ENCODE assay signal across 1 cellular context in the genomic region with DNA sequence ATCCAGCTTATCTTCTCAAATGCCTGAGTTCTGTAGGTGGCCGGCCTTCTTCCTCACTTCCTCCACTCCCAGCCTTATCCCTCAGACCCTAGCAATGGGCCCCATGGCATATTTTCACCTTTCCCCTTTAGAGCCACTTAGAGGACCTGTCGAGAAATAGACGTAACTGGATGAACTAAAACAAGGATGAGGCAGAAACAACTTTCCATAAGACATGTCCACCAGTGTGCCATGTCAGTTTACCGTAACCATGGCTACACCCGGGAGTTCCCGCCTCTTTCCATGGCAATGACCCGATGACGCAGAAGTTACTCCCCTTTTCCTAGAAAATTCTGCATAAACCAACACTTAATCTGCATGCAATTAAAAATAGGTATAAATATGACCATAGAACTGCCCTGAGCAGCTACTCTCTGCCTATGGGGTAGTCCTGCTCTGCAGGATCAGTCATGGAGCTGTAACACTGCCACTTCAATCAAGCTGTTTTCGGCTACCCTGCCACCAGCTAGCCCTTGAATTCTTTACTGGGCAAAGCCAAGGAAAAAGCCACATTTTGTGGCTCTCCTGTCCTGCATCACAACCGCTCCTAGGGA.
TF ChIP-seq lines count a peak whose summit lies in the region.

No MANE protein-coding gene starts in this region.

TF ChIP-seq in IMR-90, 13 proteins besides CTCF, POLR2A, EP300 and RAD21:
- TF ChIP-seq BHLHE40 (IDR thresholded peaks at IDR 0.05; ENCODE audit: low read depth, low read length) (no peak), MXI1 (IDR thresholded peaks at IDR 0.05; ENCODE audit: borderline replicate concordance, low read depth, low read length) (no peak), MAZ (IDR thresholded peaks at IDR 0.05; ENCODE audit: borderline replicate concordance, low read depth, low read length) (no peak), SMC3 (IDR thresholded peaks at IDR 0.05; ENCODE audit: low read depth, low read length) (no peak), RFX5 (IDR thresholded peaks at IDR 0.05; ENCODE audit: low read depth, low read length) (no peak), MAFK (IDR thresholded peaks at IDR 0.05; ENCODE audit: low read depth, low read length) (no peak), NFE2L2 (IDR thresholded peaks at IDR 0.05; ENCODE audit: low read depth, low read length) (no peak), RCOR1 (IDR thresholded peaks at IDR 0.05; ENCODE audit: insufficient replicate concordance, low read length) (no peak), CHD1 (IDR thresholded peaks at IDR 0.05; ENCODE audit: low read depth, low read length) (no peak), FOS (IDR thresholded peaks at IDR 0.05; ENCODE audit: low read depth, low read length) (no peak), CEBPB (IDR thresholded peaks at IDR 0.05; ENCODE audit: low read depth, low read length) (no peak)
- TF ChIP-seq, protein P1, sequence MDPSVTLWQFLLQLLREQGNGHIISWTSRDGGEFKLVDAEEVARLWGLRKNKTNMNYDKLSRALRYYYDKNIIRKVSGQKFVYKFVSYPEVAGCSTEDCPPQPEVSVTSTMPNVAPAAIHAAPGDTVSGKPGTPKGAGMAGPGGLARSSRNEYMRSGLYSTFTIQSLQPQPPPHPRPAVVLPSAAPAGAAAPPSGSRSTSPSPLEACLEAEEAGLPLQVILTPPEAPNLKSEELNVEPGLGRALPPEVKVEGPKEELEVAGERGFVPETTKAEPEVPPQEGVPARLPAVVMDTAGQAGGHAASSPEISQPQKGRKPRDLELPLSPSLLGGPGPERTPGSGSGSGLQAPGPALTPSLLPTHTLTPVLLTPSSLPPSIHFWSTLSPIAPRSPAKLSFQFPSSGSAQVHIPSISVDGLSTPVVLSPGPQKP (IDR thresholded peaks at IDR 0.05; ENCODE audit: borderline replicate concordance, low read depth, low read length), result no peak
- TF ChIP-seq, protein P2, sequence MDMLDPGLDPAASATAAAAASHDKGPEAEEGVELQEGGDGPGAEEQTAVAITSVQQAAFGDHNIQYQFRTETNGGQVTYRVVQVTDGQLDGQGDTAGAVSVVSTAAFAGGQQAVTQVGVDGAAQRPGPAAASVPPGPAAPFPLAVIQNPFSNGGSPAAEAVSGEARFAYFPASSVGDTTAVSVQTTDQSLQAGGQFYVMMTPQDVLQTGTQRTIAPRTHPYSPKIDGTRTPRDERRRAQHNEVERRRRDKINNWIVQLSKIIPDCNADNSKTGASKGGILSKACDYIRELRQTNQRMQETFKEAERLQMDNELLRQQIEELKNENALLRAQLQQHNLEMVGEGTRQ (IDR thresholded peaks at IDR 0.05; ENCODE audit: low read depth, low read length), result no peak
TF ChIP-seq in IMR-90: peak in this region for 0.
